Comparison of ENCODE assay signal across 8 cellular contexts in genomic region chr2:98757904-98758421, GRCh38. TPM values are rescaled to one million over a fixed set of nuclear protein-coding genes. Genes with fewer than 3 reads are reported as not detected.
DNase-seq lines count a peak whose midpoint lies in the region; ATAC-seq and TF ChIP-seq lines count a peak whose summit lies in the region.

No MANE protein-coding gene starts in this region.

- ATAC-seq in HCT116 = peak; percentile 77

- no peak; the same call in 1 of the 2 replicates for TF ChIP-seq RAD21 in HCT116 (IDR thresholded peaks at IDR 0.05; ENCODE audit: low read depth)

- no peaks in the 10 kb centered on the region for H3K27me3 ChIP-seq in HCT116 (ENCODE audit: insufficient read depth, low read length)

- H3K27ac ChIP-seq in HCT116 (ENCODE audit: low read depth, low read length) (no peak overlapping the region), epithelial cell of prostate (peak overlapping the region; percentile 61)

- H3K4me3 ChIP-seq in GM12865 (ENCODE audit: low read depth, low read length) (no peak overlapping the region), HCT116 (replicated peaks in 1 of 2; ENCODE audit: low read depth in 1 of 2, low read length in 2 of 2) (peak overlapping the region in 1 of 2 experiments; percentile 5; a peak in 1 of 4 replicates)

- POLR2A ChIA-PET in HCT116 (lab: Charles Lee) = no interaction called here

- TF ChIP-seq CTCF in GM12865 (IDR thresholded peaks at IDR 0.05; ENCODE audit: insufficient read depth, low read depth, low read length, missing control alignments) (no peak), HCT116 (IDR thresholded peaks at IDR 0.05 in 2 of 3, conservative IDR thresholded peaks at IDR 0.05 in 1 of 3; ENCODE audit: borderline replicate concordance in 1 of 3, insufficient read depth in 1 of 3, low read depth in 2 of 3, low read length in 2 of 3) (no peak)

- no peaks in the 10 kb centered on the region for H3K9me3 ChIP-seq in HCT116 (ENCODE audit: control insufficient read depth in 1 of 2, insufficient read depth in 1 of 2, low read depth in 1 of 2, low read length in 2 of 2)

- no peaks in the 10 kb centered on the region for H3K36me3 ChIP-seq in HCT116 (ENCODE audit: control insufficient read depth in 1 of 2, insufficient read depth in 2 of 2, low read length in 2 of 2)

- no peaks in the 10 kb centered on the region for H4K20me1 ChIP-seq in HCT116 (ENCODE audit: insufficient read depth)

- peaks cover 0 to 11% of the 10 kb centered on the region in 2 experiments; a peak in 2 of 4 replicates for H3K4me1 ChIP-seq in HCT116 (ENCODE audit: control insufficient read depth in 1 of 2, insufficient read depth in 2 of 2, low read length in 2 of 2)

- H3K4me2 ChIP-seq in HCT116 (ENCODE audit: low read length) = peak overlapping the region; percentile 66

- DNase-seq in GM12865 (ENCODE audit: low read depth) (peak; percentile 86), HCT116 (ENCODE audit: low read depth, low spot score) (peak; percentile 27), MV-4-11 (lab: John Stamatoyannopoulos, UW) (peak; percentile 99), epithelial cell of prostate (ENCODE audit: low read depth, low spot score) (peak; percentile 91), non-pigmented ciliary epithelial cell (ENCODE audit: low read depth) (peak; percentile 44), NCI-H1417 treated with DMSO at 0.1 percent for 48 hours (lab: John Stamatoyannopoulos, UW) (no peak), NCI-H774 (lab: John Stamatoyannopoulos, UW) (no peak)
- peak; percentile 44 to 57 for DNase-seq in activated CD4-positive, alpha-beta T cell treated with anti-CD3 and anti-CD28 coated beads, Interleukin-2, amount 50 U/mL, for 48 hours

- no peaks in the 10 kb centered on the region for H3K79me2 ChIP-seq in HCT116 (ENCODE audit: insufficient read depth, low read length)

- RAD21 ChIA-PET in HCT116 (lab: Charles Lee; ENCODE audit: low non-redundant PET in 1 of 2, low total read pairs in 2 of 2, uncharacterized antibody in 2 of 2, unreplicated experiment in 2 of 2) = no interaction called here

- intact Hi-C loops in HCT116 (cut with micrococcal nuclease) = loop anchor here (2.0 kb wide), 1 partner anchor 27 kb away; the partner anchor contains the start of gene MGAT4A

- CTCF ChIA-PET in HCT116 (lab: Charles Lee) = no interaction called here

- H2AFZ ChIP-seq in HCT116 (ENCODE audit: low read depth, low read length, poor library complexity, severe bottlenecking) = peak overlapping the region; percentile 80

- H3K9ac ChIP-seq in HCT116 (ENCODE audit: low read length) = no peak overlapping the region

- no peak for TF ChIP-seq POLR2A in HCT116 (IDR thresholded peaks at IDR 0.05; ENCODE audit: borderline replicate concordance, extremely low read depth, insufficient read depth, insufficient read length)

- BruUV-seq in HCT116 (replicated peaks; lab: Mats Ljungman, UMichigan) = no TSS peak

- H3K9me2 ChIP-seq in HCT116 (ENCODE audit: insufficient read depth) = no peaks in the 10 kb centered on the region

TF ChIP-seq in HCT116, 20 proteins besides CTCF, POLR2A, EP300 and RAD21:
- TF ChIP-seq CEBPB (IDR thresholded peaks at IDR 0.05; ENCODE audit: low read depth) (peak; percentile 38; the same call in 1 of the 2 replicates), SIN3A (IDR thresholded peaks at IDR 0.05; ENCODE audit: low read depth) (0 out of 2 replicates have a peak, but pooled peaks have one; percentile 41), CBX3 (IDR thresholded peaks at IDR 0.05; ENCODE audit: low read depth) (peak; percentile 47; the same call in 1 of the 2 replicates), EZH2phosphoT487 (IDR thresholded peaks at IDR 0.05; ENCODE audit: borderline replicate concordance) (no peak), POLR2AphosphoS5 (IDR thresholded peaks at IDR 0.05; ENCODE audit: low read depth, low read length) (peak; percentile 41; the same call in 1 of the 2 replicates), FOSL1 (IDR thresholded peaks at IDR 0.05; ENCODE audit: low read depth) (peak; percentile 61), JUND (IDR thresholded peaks at IDR 0.05) (peak; percentile 62), SP1 (IDR thresholded peaks at IDR 0.05; ENCODE audit: low read depth) (peak; percentile 58), ZNF274 (IDR thresholded peaks at IDR 0.05; ENCODE audit: low read depth, low read length) (no peak), ELF1 (IDR thresholded peaks at IDR 0.05; ENCODE audit: borderline replicate concordance, low read depth) (peak; percentile 78)
- TF ChIP-seq, protein P1, sequence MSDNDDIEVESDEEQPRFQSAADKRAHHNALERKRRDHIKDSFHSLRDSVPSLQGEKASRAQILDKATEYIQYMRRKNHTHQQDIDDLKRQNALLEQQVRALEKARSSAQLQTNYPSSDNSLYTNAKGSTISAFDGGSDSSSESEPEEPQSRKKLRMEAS (IDR thresholded peaks at IDR 0.05) = peak; percentile 43; the same call in 1 of the 2 replicates
- TF ChIP-seq, protein P2, sequence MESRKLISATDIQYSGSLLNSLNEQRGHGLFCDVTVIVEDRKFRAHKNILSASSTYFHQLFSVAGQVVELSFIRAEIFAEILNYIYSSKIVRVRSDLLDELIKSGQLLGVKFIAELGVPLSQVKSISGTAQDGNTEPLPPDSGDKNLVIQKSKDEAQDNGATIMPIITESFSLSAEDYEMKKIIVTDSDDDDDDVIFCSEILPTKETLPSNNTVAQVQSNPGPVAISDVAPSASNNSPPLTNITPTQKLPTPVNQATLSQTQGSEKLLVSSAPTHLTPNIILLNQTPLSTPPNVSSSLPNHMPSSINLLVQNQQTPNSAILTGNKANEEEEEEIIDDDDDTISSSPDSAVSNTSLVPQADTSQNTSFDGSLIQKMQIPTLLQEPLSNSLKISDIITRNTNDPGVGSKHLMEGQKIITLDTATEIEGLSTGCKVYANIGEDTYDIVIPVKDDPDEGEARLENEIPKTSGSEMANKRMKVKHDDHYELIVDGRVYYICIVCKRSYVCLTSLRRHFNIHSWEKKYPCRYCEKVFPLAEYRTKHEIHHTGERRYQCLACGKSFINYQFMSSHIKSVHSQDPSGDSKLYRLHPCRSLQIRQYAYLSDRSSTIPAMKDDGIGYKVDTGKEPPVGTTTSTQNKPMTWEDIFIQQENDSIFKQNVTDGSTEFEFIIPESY (IDR thresholded peaks at IDR 0.05; ENCODE audit: extremely low read depth, insufficient replicate concordance, low read length) = no peak
TF ChIP-seq in HCT116: peak in this region for 9.

RNA-seq across cellular contexts. Expression of gene MGAT4A, which starts 27.0 kb away (rescaled TPM):
- total RNA-seq in HCT116 (2021; ENCODE audit: unreplicated experiment) = 10.2 TPM
- 3.3 and 5.0 TPM in 2 replicates for polyA plus RNA-seq in HCT116 (2012)

Comparison
In these comparisons a context has a peak if more than half of its experiments do, and no peak if none do; other contexts are left out.
1. DNase-seq: peak in GM12865 (single experiment), HCT116 (single experiment), MV-4-11 (single experiment), activated CD4-positive, alpha-beta T cell treated with anti-CD3 and anti-CD28 coated beads, Interleukin-2, amount 50 U/mL, for 48 hours (2 of 2), epithelial cell of prostate (single experiment) and non-pigmented ciliary epithelial cell (single experiment); none in NCI-H1417 treated with DMSO at 0.1 percent for 48 hours (single experiment) and NCI-H774 (single experiment).